ENCODE assay signal across 8 cellular contexts in the genomic region with DNA sequence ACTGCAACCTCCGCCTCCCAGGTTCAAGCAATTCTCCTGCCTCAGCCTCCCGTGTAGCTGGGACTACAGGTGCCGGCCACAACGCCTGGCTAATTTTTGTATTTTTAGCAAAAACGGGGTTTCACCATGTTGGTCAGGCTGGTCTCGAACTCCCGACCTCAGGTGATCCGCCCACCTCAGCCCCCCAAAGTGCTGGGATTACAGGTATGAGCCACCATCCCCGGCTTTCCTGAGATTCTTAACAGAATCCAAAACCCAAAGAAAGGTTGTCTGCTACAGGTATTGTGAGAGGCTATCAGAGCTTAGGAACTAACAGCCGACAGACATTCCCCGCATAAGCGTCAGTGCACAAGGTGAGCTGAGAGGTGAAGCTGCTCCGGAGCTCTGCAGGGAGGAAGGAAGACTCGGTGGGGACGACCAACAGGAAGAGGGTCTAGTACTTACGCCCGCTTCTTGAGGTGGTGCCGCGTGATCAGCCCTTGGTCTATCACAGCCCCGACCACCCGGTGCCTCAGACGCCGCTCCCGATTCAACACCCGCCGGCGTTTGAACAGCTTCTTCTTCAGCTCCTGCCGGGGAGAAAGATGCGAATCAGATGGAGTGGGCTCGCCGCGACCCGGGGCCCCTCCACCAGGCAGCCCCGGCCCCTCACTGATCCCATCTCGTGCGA. TPM values are rescaled to one million over a fixed set of nuclear protein-coding genes. Genes with fewer than 3 reads are reported as not detected.
DNase-seq lines count a peak whose midpoint lies in the region; ATAC-seq and TF ChIP-seq lines count a peak whose summit lies in the region.

No MANE protein-coding gene starts in this region.

- peak overlapping the region; percentile 64 for H2BK5ac ChIP-seq in IMR-90 (ENCODE audit: low read depth, low read length, poor library complexity, severe bottlenecking)

- H3K9me1 ChIP-seq in IMR-90 (ENCODE audit: insufficient read depth, low read length): peaks cover 9% of the 10 kb centered on the region

- BruUV-seq in IMR-90 (replicated peaks; lab: Mats Ljungman, UMichigan): no TSS peak

- H3K36me3 ChIP-seq in IMR-90 (ENCODE audit: control insufficient read depth, insufficient read depth, low read length): peaks cover 15% of the 10 kb centered on the region

- H3K14ac ChIP-seq in IMR-90 (replicated peaks; ENCODE audit: low read depth, low read length): peak overlapping the region; percentile 94

- H2AK5ac ChIP-seq in IMR-90 (ENCODE audit: low read depth, low read length): peak overlapping the region; percentile 80

- no peak for TF ChIP-seq POLR2A in IMR-90 (IDR thresholded peaks at IDR 0.05; ENCODE audit: low read depth, low read length)

- peak overlapping the region; percentile 78; the same call in 1 of the 2 replicates for H3K4ac ChIP-seq in IMR-90 (ENCODE audit: low read depth, low read length)

- H3K27ac Mint-ChIP-seq in brain: peak overlapping the region; percentile 98 to 100 (median 99)

- DNase-seq in EL: peak; percentile 54
- DNase-seq in IMR-90: peak; percentile 50
- peak; percentile 51 for DNase-seq in RWPE1 (ENCODE audit: low spot score)
- peak; percentile 84 for DNase-seq in islet precursor cell
- peak; percentile 23 for DNase-seq in stimulated activated CD4-positive, alpha-beta T cell treated with anti-CD3 and anti-CD28 coated beads, Interleukin-2, amount 100 ng/mL, for 4 hours (ENCODE audit: low read depth)
- DNase-seq in AG08396 (ENCODE audit: low spot score): no peak

- H2AK9ac ChIP-seq in IMR-90 (replicated peaks; ENCODE audit: low read depth, low read length, poor library complexity): peak overlapping the region; percentile 99

- peaks cover 43% of the 10 kb centered on the region for H3K4me1 Mint-ChIP-seq in brain

- no peak overlapping the region for H3K18ac ChIP-seq in IMR-90 (ENCODE audit: low read depth, low read length)

- peak overlapping the region; percentile 83 for H3K23ac ChIP-seq in IMR-90 (ENCODE audit: low read depth, low read length)

- peak overlapping the region; percentile 79 for H3K9ac ChIP-seq in IMR-90 (ENCODE audit: low read depth, low read length)

- dilution Hi-C loops in IMR-90 (cut with HindIII; ENCODE audit: low sequenced_read_pairs, unreplicated experiment): no loop called here

- H3K9me3 ChIP-seq in IMR-90 (ENCODE audit: control insufficient read depth, insufficient read depth, low read length): no peaks in the 10 kb centered on the region

- H2BK15ac ChIP-seq in IMR-90 (ENCODE audit: low read depth, low read length): no peak overlapping the region; the same call in 2 of the 3 replicates

- H3K4me2 ChIP-seq in IMR-90 (ENCODE audit: low read depth, low read length): peak overlapping the region; percentile 84

- peaks cover 8% of the 10 kb centered on the region for H3K4me1 ChIP-seq in IMR-90 (ENCODE audit: control insufficient read depth, insufficient read depth, low read length)

- peak overlapping the region; percentile 97 for H2AFZ ChIP-seq in IMR-90 (replicated peaks; ENCODE audit: low read length, poor library complexity)

- no peak overlapping the region; the same call in 1 of the 2 replicates for H2BK120ac ChIP-seq in IMR-90 (ENCODE audit: low read depth, low read length)

- intact Hi-C loops in IMR-90 (cut with micrococcal nuclease): no loop called here

- 0% methylated on average over 19 of the region's 36 CpGs; no CpG with 5 or more reads in 1 of the 2 experiments for WGBS in IMR-90 (ENCODE audit: extremely low coverage in 2 of 2, insufficient read length in 1 of 2), 2 experiments

- in situ Hi-C loops in IMR-90 (cut with MboI; ENCODE audit: low sequenced_read_pairs): no loop called here

- CTCF ChIA-PET in IMR-90 (lab: Yijun Ruan, JAX) (interaction anchor here (1.0 to 1.4 kb wide), 3 partner anchors 12 to 104 kb away, joined by 3 to 4 read pairs (median 3); partner anchors contain the start of gene INTS5), RWPE1 (lab: Yijun Ruan, JAX) (interaction anchor here (0.9 to 1.3 kb wide), 3 partner anchors 10 to 122 kb away, joined by 5 to 7 read pairs (median 5); no protein-coding TSS in a partner anchor)

- peaks cover 33 to 50% of the 10 kb centered on the region in 2 experiments for H3K79me1 ChIP-seq in IMR-90 (ENCODE audit: low read depth in 1 of 2, low read length in 2 of 2)

- H2BK20ac ChIP-seq in IMR-90 (ENCODE audit: low read depth, low read length): no peak overlapping the region

- no peak for TF ChIP-seq RAD21 in IMR-90 (IDR thresholded peaks at IDR 0.05; ENCODE audit: low read length)

- H4K8ac ChIP-seq in IMR-90 (ENCODE audit: low read depth in 2 of 2, low read length in 2 of 2): peak overlapping the region; percentile 69

- H3K9me3 Mint-ChIP-seq in brain: no peaks in the 10 kb centered on the region

- peak overlapping the region; percentile 73 for H3K4me3 ChIP-seq in IMR-90 (ENCODE audit: insufficient read depth, low read depth, low read length)

- H4K91ac ChIP-seq in IMR-90 (ENCODE audit: insufficient read depth, low read depth, low read length): peak overlapping the region; percentile 66

- peak; percentile 27 for ATAC-seq in GM21528 (IDR thresholded peaks at IDR 0.05; ENCODE audit: low FRiP score, unreplicated experiment)
- ATAC-seq in IMR-90 (ENCODE audit: low read depth): peak; percentile 27

- peaks cover 18% of the 10 kb centered on the region for H4K20me1 ChIP-seq in IMR-90 (ENCODE audit: insufficient read depth, low read length)

- H3K27ac ChIP-seq in IMR-90 (ENCODE audit: insufficient read depth, low read length) (peak overlapping the region; percentile 74), RWPE1 (peak overlapping the region; percentile 90)

- no peak for TF ChIP-seq CTCF in IMR-90 (conservative IDR thresholded peaks at IDR 0.05; ENCODE audit: low read depth, low read length)
- TF ChIP-seq CTCF in RWPE1 (conservative IDR thresholded peaks at IDR 0.05; ENCODE audit: low read depth): no peak
- TF ChIP-seq CTCF in brain (conservative IDR thresholded peaks at IDR 0.05): no peak

- no peaks in the 10 kb centered on the region for H3K27me3 ChIP-seq in IMR-90 (ENCODE audit: control insufficient read depth, insufficient read depth, low read length)

- H3K4me3 Mint-ChIP-seq in brain: peak overlapping the region; percentile 94 to 100 (median 98)

- H3K56ac ChIP-seq in IMR-90 (ENCODE audit: extremely low read depth, insufficient read depth, low read length): peak overlapping the region; percentile 54

- peaks cover 15% of the 10 kb centered on the region for H3K27me3 Mint-ChIP-seq in brain

- peaks cover 25% of the 10 kb centered on the region for H3K36me3 Mint-ChIP-seq in brain

- POLR2A ChIA-PET in IMR-90 (lab: Charles Lee; ENCODE audit: unreplicated experiment) (interaction anchor here (0.5 to 1.6 kb wide), 11 partner anchors 10 to 309 kb away, joined by 3 to 24 read pairs (median 4); partner anchors contain the start of genes EEF1G, INTS5, MTA2 and TUT1), RWPE1 (lab: Yijun Ruan, JAX; ENCODE audit: low non-redundant PET) (interaction anchor here (0.6 to 2.1 kb wide), 10 partner anchors 7 to 1647 kb away, joined by 4 to 16 read pairs (median 8); partner anchors contain the start of genes B3GAT3, HNRNPUL2, INTS5 and MTA2)

- H4K5ac ChIP-seq in IMR-90 (ENCODE audit: low read depth, low read length): peak overlapping the region; percentile 11

TF ChIP-seq in IMR-90, 13 proteins besides CTCF, POLR2A, EP300 and RAD21 (continues in another document):
- TF ChIP-seq, protein P1, sequence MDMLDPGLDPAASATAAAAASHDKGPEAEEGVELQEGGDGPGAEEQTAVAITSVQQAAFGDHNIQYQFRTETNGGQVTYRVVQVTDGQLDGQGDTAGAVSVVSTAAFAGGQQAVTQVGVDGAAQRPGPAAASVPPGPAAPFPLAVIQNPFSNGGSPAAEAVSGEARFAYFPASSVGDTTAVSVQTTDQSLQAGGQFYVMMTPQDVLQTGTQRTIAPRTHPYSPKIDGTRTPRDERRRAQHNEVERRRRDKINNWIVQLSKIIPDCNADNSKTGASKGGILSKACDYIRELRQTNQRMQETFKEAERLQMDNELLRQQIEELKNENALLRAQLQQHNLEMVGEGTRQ (IDR thresholded peaks at IDR 0.05; ENCODE audit: low read depth, low read length): no peak
- TF ChIP-seq NFE2L2 (IDR thresholded peaks at IDR 0.05; ENCODE audit: low read depth, low read length): no peak

RNA-seq across cellular contexts. Expression of gene C11orf98, which starts 0.5 kb away (rescaled TPM):
- 41.2 and 53.6 TPM in 2 replicates for total RNA-seq in IMR-90 (2012; rRNA removed)
- polyA plus RNA-seq in IMR-90 (2012; rRNA removed) (62.3 and 68.9 TPM in 2 replicates), brain (ENCODE audit: insufficient read depth, low read depth, low replicate concordance) (103 TPM)
- polyA plus RNA-seq in IMR-90 (2012; cell fraction: cytosol; rRNA removed): 58.4 and 136 TPM in 2 replicates
- polyA plus RNA-seq in IMR-90 (2012; cell fraction: nucleus; rRNA removed; ENCODE audit: low replicate concordance): 41.9 and 62.6 TPM in 2 replicates

RNA-seq across cellular contexts. Expression of gene CSKMT, which starts 0.6 kb away (rescaled TPM):
- total RNA-seq in IMR-90 (2012; rRNA removed): 6.4 and 7.9 TPM in 2 replicates
- polyA plus RNA-seq in IMR-90 (2012; rRNA removed) (5.3 and 6.2 TPM in 2 replicates), brain (ENCODE audit: insufficient read depth, low read depth, low replicate concordance) (7.9 TPM)
- 6.5 and 11.8 TPM in 2 replicates for polyA plus RNA-seq in IMR-90 (2012; cell fraction: cytosol; rRNA removed)
- 13.4 and 16.5 TPM in 2 replicates for polyA plus RNA-seq in IMR-90 (2012; cell fraction: nucleus; rRNA removed; ENCODE audit: low replicate concordance)

RNA-seq across cellular contexts. Expression of gene UQCC3, which starts 6.9 kb away (rescaled TPM):
- 5.7 and 6.7 TPM in 2 replicates for total RNA-seq in IMR-90 (2012; rRNA removed)
- polyA plus RNA-seq in IMR-90 (2012; rRNA removed): 9.7 and 13.7 TPM in 2 replicates
- polyA plus RNA-seq in IMR-90 (2012; cell fraction: cytosol; rRNA removed): 26.4 and 54.0 TPM in 2 replicates
- 5.4 and 6.0 TPM in 2 replicates for polyA plus RNA-seq in IMR-90 (2012; cell fraction: nucleus; rRNA removed; ENCODE audit: low replicate concordance)
- polyA plus RNA-seq in brain (ENCODE audit: insufficient read depth, low read depth, low replicate concordance): 13.5 TPM

RNA-seq across cellular contexts. Expression of gene LBHD1, which starts 7.5 kb away (rescaled TPM):
- 1.4 and 1.6 TPM in 2 replicates for total RNA-seq in IMR-90 (2012; rRNA removed)
- polyA plus RNA-seq in IMR-90 (2012; rRNA removed) (2.9 and 4.0 TPM in 2 replicates), brain (ENCODE audit: insufficient read depth, low read depth, low replicate concordance) (2.3 TPM)
- 1.3 and 2.4 TPM in 2 replicates for polyA plus RNA-seq in IMR-90 (2012; cell fraction: cytosol; rRNA removed)
- polyA plus RNA-seq in IMR-90 (2012; cell fraction: nucleus; rRNA removed; ENCODE audit: low replicate concordance): 10.3 and 19.2 TPM in 2 replicates

RNA-seq across cellular contexts. Expression of gene INTS5, which starts 11.4 kb away (rescaled TPM):
- 8.9 and 11.8 TPM in 2 replicates for total RNA-seq in IMR-90 (2012; rRNA removed)
- polyA plus RNA-seq in IMR-90 (2012; rRNA removed) (14.7 and 14.8 TPM in 2 replicates), brain (ENCODE audit: insufficient read depth, low read depth, low replicate concordance) (18.1 TPM)
- 13.8 and 17.1 TPM in 2 replicates for polyA plus RNA-seq in IMR-90 (2012; cell fraction: cytosol; rRNA removed)
- 3.9 and 10.1 TPM in 2 replicates for polyA plus RNA-seq in IMR-90 (2012; cell fraction: nucleus; rRNA removed; ENCODE audit: low replicate concordance)
